ENCODE assay signal across 27 cellular contexts in the genomic region with DNA sequence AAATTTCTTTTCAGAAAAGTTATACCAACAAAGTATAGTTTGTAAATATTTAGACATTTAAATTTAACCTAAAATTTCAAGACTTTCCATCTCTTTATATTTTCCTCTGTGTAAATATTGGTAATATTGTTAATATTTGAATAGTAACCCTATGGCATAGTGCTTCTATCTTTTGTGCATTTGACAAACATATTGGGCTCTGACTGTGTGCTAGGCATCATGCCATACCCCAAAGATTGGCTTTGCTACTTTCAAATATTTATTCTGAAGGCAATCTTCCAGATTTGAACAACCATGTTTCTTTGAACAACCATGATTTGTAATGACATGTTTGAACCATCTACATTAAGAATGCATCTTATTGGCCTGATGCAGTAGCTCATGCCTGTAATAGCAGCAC.
"Had no signal": no experiment of that assay in that cellular context is flagged by ENCODE, and none has a peak within 500 bp of the region (broad histone marks: within the 10 kb centered on the region; RNA-seq: fewer than 3 reads in every experiment).

No MANE protein-coding gene starts in this region.

- ATAC-seq: activated T-helper 17 cell treated with anti-CD3 and anti-CD28 coated beads, Interleukin-2, amount 50 U/mL, for 72 hours had no signal

- H3K27ac ChIP-seq: brain microvascular endothelial cell, KMS-11, SJSA1 had no signal

- H3K27me3 ChIP-seq: brain microvascular endothelial cell, SJSA1 had no signal

- H3K27me3 Mint-ChIP-seq: activated T-helper 17 cell treated with anti-CD3 and anti-CD28 coated beads, Interleukin-2, amount 50 U/mL, for 72 hours had no signal

- H3K36me3 ChIP-seq: brain microvascular endothelial cell, SJSA1 had no signal

- FAIRE-seq: TTC549 had no signal

- H3K9me3 Mint-ChIP-seq: activated CD4-positive, alpha-beta T cell treated with anti-CD3 and anti-CD28 coated beads, Interleukin-2, amount 10 ng/mL, durations not matched to agents 24 days and 14 days; activated naive CD8-positive, alpha-beta T cell treated with anti-CD3 and anti-CD28 coated beads for 36 hours; activated T-helper 17 cell treated with anti-CD3 and anti-CD28 coated beads, Interleukin-2, amount 50 U/mL, for 72 hours; T-helper 1 cell treated with Interleukin-12 subunit alpha and Interleukin-12 subunit beta and Interleukin-4 antibody, amounts not matched to agents 30 μg/mL and 1 μg/mL, for 36 hours; T-helper 2 cell treated with Interferon-gamma antibody and Interleukin-4, amounts not matched to agents 5 μg/mL and 100 μg/mL, for 36 hours had no signal

- H3K4me3 Mint-ChIP-seq: activated CD4-positive, alpha-beta T cell treated with anti-CD3 and anti-CD28 coated beads, Interleukin-2, amount 10 ng/mL, durations not matched to agents 24 days and 14 days; activated naive CD8-positive, alpha-beta T cell treated with anti-CD3 and anti-CD28 coated beads for 36 hours; activated T-helper 17 cell treated with anti-CD3 and anti-CD28 coated beads, Interleukin-2, amount 50 U/mL, for 72 hours; T-helper 1 cell treated with Interleukin-12 subunit alpha and Interleukin-12 subunit beta and Interleukin-4 antibody, amounts not matched to agents 30 μg/mL and 1 μg/mL, for 36 hours; T-helper 2 cell treated with Interferon-gamma antibody and Interleukin-4, amounts not matched to agents 5 μg/mL and 100 μg/mL, for 36 hours had no signal

- H3K4me3 ChIP-seq: SJSA1 had no signal

- H3K9me3 ChIP-seq: SJSA1, SK-N-SH had no signal

- H3K36me3 Mint-ChIP-seq: activated naive CD8-positive, alpha-beta T cell treated with anti-CD3 and anti-CD28 coated beads for 36 hours had no signal

- DNase-seq: activated CD4-positive, alpha-beta T cell treated with anti-CD3 and anti-CD28 coated beads, Interleukin-2, amount 10 ng/mL, durations not matched to agents 24 days and 14 days; activated CD4-positive, alpha-beta T cell treated with anti-CD3 and anti-CD28 coated beads, Interleukin-2, amount 50 U/mL, for 48 hours; activated CD8-positive, alpha-beta memory T cell treated with anti-CD3 and anti-CD28 coated beads, Interleukin-2, amount 50 U/mL, for 4 hours; activated effector memory CD4-positive, alpha-beta T cell treated with anti-CD3 and anti-CD28 coated beads, Interleukin-2, amount 50 U/mL, for 16 hours; activated naive CD4-positive, alpha-beta T cell; activated naive CD4-positive, alpha-beta T cell treated with anti-CD3 and anti-CD28 coated beads, Interleukin-2, amount 50 U/mL, for 16 hours; activated naive CD8-positive, alpha-beta T cell treated with anti-CD3 and anti-CD28 coated beads for 36 hours; activated T-cell treated with anti-CD3 and anti-CD28 coated beads, Interleukin-2, amount 50 U/mL, for 48 hours; amniotic stem cell; aorta; brain microvascular endothelial cell; central memory CD4-positive, alpha-beta T cell; NCI-H1092 treated with DMSO at 0.1 percent for 48 hours; NCI-H1417; NCI-H146; NCI-H187; NCI-H510A treated with DMSO at 0.1 percent for 48 hours; NCI-H526 treated with DMSO at 0.1 percent for 48 hours; NK-92 treated with Interleukin-12 subunit alpha and Interleukin-12 subunit beta, amount 100 ng/mL, for 24 hours; SHP77; SK-N-SH had no signal

- H3K4me1 Mint-ChIP-seq: activated naive CD8-positive, alpha-beta T cell treated with anti-CD3 and anti-CD28 coated beads for 36 hours; activated T-helper 17 cell treated with anti-CD3 and anti-CD28 coated beads, Interleukin-2, amount 50 U/mL, for 72 hours had no signal

- H3K27ac Mint-ChIP-seq: activated CD4-positive, alpha-beta T cell treated with anti-CD3 and anti-CD28 coated beads, Interleukin-2, amount 10 ng/mL, durations not matched to agents 24 days and 14 days; activated naive CD8-positive, alpha-beta T cell treated with anti-CD3 and anti-CD28 coated beads for 36 hours; activated T-helper 17 cell treated with anti-CD3 and anti-CD28 coated beads, Interleukin-2, amount 50 U/mL, for 72 hours; T-helper 1 cell treated with Interleukin-12 subunit alpha and Interleukin-12 subunit beta and Interleukin-4 antibody, amounts not matched to agents 30 μg/mL and 1 μg/mL, for 36 hours; T-helper 2 cell treated with Interferon-gamma antibody and Interleukin-4, amounts not matched to agents 5 μg/mL and 100 μg/mL, for 36 hours had no signal
